In genomic region chr4:24164797-24165196, GRCh38 we compare ENCODE assay signal across 3 cellular contexts.
TF ChIP-seq lines count a peak whose summit lies in the region.

No MANE protein-coding gene starts in this region.

TF ChIP-seq in A549, 52 proteins besides CTCF, POLR2A, EP300 and RAD21:
- peak; percentile 5 for TF ChIP-seq MAFK (IDR thresholded peaks at IDR 0.05; ENCODE audit: partially characterized antibody)
- TF ChIP-seq CHD4 (IDR thresholded peaks at IDR 0.05; ENCODE audit: borderline replicate concordance) = no peak
TF ChIP-seq in A549: peak in this region for 1.

TF ChIP-seq in IMR-90, 13 proteins besides CTCF, POLR2A, EP300 and RAD21:
- TF ChIP-seq MAFK (IDR thresholded peaks at IDR 0.05; ENCODE audit: low read depth, low read length) (peak; percentile 82), BHLHE40 (IDR thresholded peaks at IDR 0.05; ENCODE audit: low read depth, low read length) (no peak), FOS (IDR thresholded peaks at IDR 0.05; ENCODE audit: low read depth, low read length) (no peak), USF2 (IDR thresholded peaks at IDR 0.05; ENCODE audit: low read depth, low read length) (no peak)

TF ChIP-seq in H1, 55 proteins besides CTCF, POLR2A, EP300 and RAD21:
- TF ChIP-seq CHD7 (IDR thresholded peaks at IDR 0.05; ENCODE audit: insufficient replicate concordance, low read length) = no peak
- TF ChIP-seq MAFK (IDR thresholded peaks at IDR 0.05; ENCODE audit: low read depth, low read length) = 0 out of 2 replicates have a peak, but pooled peaks have one; percentile 30
- TF ChIP-seq SIX5 (IDR thresholded peaks at IDR 0.05; ENCODE audit: low read depth, low read length) = no peak
- TF ChIP-seq TAF7 (optimal IDR thresholded peaks at IDR 0.05; ENCODE audit: borderline replicate concordance, low read depth, low read length) = no peak
- TF ChIP-seq TAF1 (IDR thresholded peaks at IDR 0.05; ENCODE audit: low read depth, low read length) = no peak
- no peak for TF ChIP-seq KDM1A (IDR thresholded peaks at IDR 0.05; ENCODE audit: borderline replicate concordance, low read length)
